Comparison of ENCODE assay signal across 30 cellular contexts in genomic region chr19:40271706-40272105, GRCh38. TPM values are rescaled to one million over a fixed set of nuclear protein-coding genes. Genes with fewer than 3 reads are reported as not detected.
"Had no signal": no experiment of that assay in that cellular context is flagged by ENCODE, and none has a peak within 500 bp of the region (broad histone marks: within the 10 kb centered on the region; RNA-seq: fewer than 3 reads in every experiment).

No MANE protein-coding gene starts in this region.

- H3K9me3 ChIP-seq: esophagus squamous epithelium, neutrophil, psoas muscle, sigmoid colon, transverse colon had no signal

- H3K27ac ChIP-seq: epithelial cell of prostate, esophagus squamous epithelium, neutrophil, parathyroid adenoma, psoas muscle, sigmoid colon, transverse colon, VCaP had no signal

- H3K4me3 Mint-ChIP-seq: activated naive CD4-positive, alpha-beta T cell treated with anti-CD3 and anti-CD28 coated beads, Interleukin-2, amount 10 ng/mL, durations not matched to agents 7 days and 5 days; activated naive CD8-positive, alpha-beta T cell treated with anti-CD3 and anti-CD28 coated beads, Interleukin-2, amount 10 ng/mL, durations not matched to agents 7 days and 5 days; nephron had no signal

- ATAC-seq: left ventricle myocardium superior, psoas muscle had no signal

- H3K27me3 ChIP-seq: esophagus squamous epithelium, neutrophil, sigmoid colon, transverse colon had no signal

- H3K27me3 Mint-ChIP-seq: activated naive CD4-positive, alpha-beta T cell treated with anti-CD3 and anti-CD28 coated beads, Interleukin-2, amount 10 ng/mL, durations not matched to agents 7 days and 5 days; activated naive CD8-positive, alpha-beta T cell treated with anti-CD3 and anti-CD28 coated beads, Interleukin-2, amount 10 ng/mL, durations not matched to agents 7 days and 5 days had no signal

- DNase-seq: activated CD4-positive, alpha-beta T cell treated with anti-CD3 and anti-CD28 coated beads for 4 hours; activated CD4-positive, alpha-beta T cell treated with anti-CD3 and anti-CD28 coated beads, Interleukin-2, amount 50 U/mL, for 4 hours; activated CD8-positive, alpha-beta memory T cell treated with anti-CD3 and anti-CD28 coated beads for 24 hours; activated gamma-delta T cell; activated naive CD4-positive, alpha-beta T cell treated with anti-CD3 and anti-CD28 coated beads, Interleukin-2, amount 10 ng/mL, durations not matched to agents 7 days and 5 days; activated naive CD8-positive, alpha-beta T cell treated with anti-CD3 and anti-CD28 coated beads, Interleukin-2, amount 10 ng/mL, durations not matched to agents 7 days and 5 days; caudate nucleus; esophagus squamous epithelium; foreskin melanocyte; left ventricle myocardium superior; sigmoid colon; stimulated activated CD4-positive, alpha-beta T cell treated with anti-CD3 and anti-CD28 coated beads, Interleukin-1b, Interleukin-23, amount 100 ng/mL, for 48 hours; stimulated activated CD4-positive, alpha-beta T cell treated with anti-CD3 and anti-CD28 coated beads, Interleukin-4, amount 100 ng/mL, for 4 hours; stimulated activated CD8-positive, alpha-beta memory T cell treated with anti-CD3 and anti-CD28 coated beads, Interleukin-4, amount 100 ng/mL, for 48 hours; stimulated activated naive CD4-positive, alpha-beta T cell; transverse colon had no signal

- H3K27ac Mint-ChIP-seq: activated naive CD4-positive, alpha-beta T cell treated with anti-CD3 and anti-CD28 coated beads, Interleukin-2, amount 10 ng/mL, durations not matched to agents 7 days and 5 days; activated naive CD8-positive, alpha-beta T cell treated with anti-CD3 and anti-CD28 coated beads, Interleukin-2, amount 10 ng/mL, durations not matched to agents 7 days and 5 days had no signal

- FAIRE-seq: astrocyte, islet of Langerhans, TTC549 had no signal

- H3K36me3 ChIP-seq: sigmoid colon, transverse colon had no signal

- H3K9ac ChIP-seq: parathyroid adenoma had no signal

- H3K4me2 ChIP-seq: smooth muscle cell had no signal

- H3K9me3 Mint-ChIP-seq: activated naive CD4-positive, alpha-beta T cell treated with anti-CD3 and anti-CD28 coated beads, Interleukin-2, amount 10 ng/mL, durations not matched to agents 7 days and 5 days; activated naive CD8-positive, alpha-beta T cell treated with anti-CD3 and anti-CD28 coated beads, Interleukin-2, amount 10 ng/mL, durations not matched to agents 7 days and 5 days; nephron had no signal

- H2AFZ ChIP-seq: parathyroid adenoma had no signal

- H3K4me3 ChIP-seq: esophagus squamous epithelium, psoas muscle, sigmoid colon, smooth muscle cell, transverse colon had no signal

RNA-seq across cellular contexts. Expression of gene CCNP, which starts 45.2 kb away (rescaled TPM):
- total RNA-seq: esophagus squamous epithelium, left ventricle myocardium superior, psoas muscle, sigmoid colon, smooth muscle cell, urinary bladder had no signal

RNA-seq across cellular contexts. Expression of gene TTC9B, which starts 53.5 kb away (rescaled TPM):
- total RNA-seq: activated naive CD8-positive, alpha-beta T cell treated with anti-CD3 and anti-CD28 coated beads, Interleukin-2, amount 10 ng/mL, durations not matched to agents 7 days and 5 days; astrocyte; chondrocyte; esophagus squamous epithelium; left ventricle myocardium superior; mucosa of gallbladder; psoas muscle; smooth muscle cell; T-helper 1 cell treated with Interleukin-12 subunit alpha and Interleukin-12 subunit beta and Interleukin-4 antibody, amounts not matched to agents 30 ng/mL and 1 ng/mL, for 36 hours; transverse colon had no signal
- polyA plus RNA-seq: smooth muscle cell had no signal
